Comparison of ENCODE assay signal across 24 cellular contexts in genomic region chr21:41623945-41624344, GRCh38.
DNase-seq lines count a peak whose midpoint lies in the region; ATAC-seq, FAIRE-seq and TF ChIP-seq lines count a peak whose summit lies in the region.
"Had no signal": no experiment of that assay in that cellular context is flagged by ENCODE, and none has a peak within 500 bp of the region (broad histone marks: within the 10 kb centered on the region; RNA-seq: fewer than 3 reads in every experiment).

No MANE protein-coding gene starts in this region.

- POLR2A ChIA-PET in Panc1 (lab: Charles Lee) (no interaction called here), GM12878 (lab: Charles Lee) (no interaction called here)

- CTCF ChIA-PET in Panc1 (lab: Charles Lee), result no interaction called here
- CTCF ChIA-PET in GM12878 (lab: Yijun Ruan, JAX), result interaction anchor here (0.9 to 1.9 kb wide), 2 partner anchors 11 to 22 kb away, joined by 5 to 6 read pairs; no protein-coding TSS in a partner anchor

- H3K36me3 ChIP-seq in Panc1 (ENCODE audit: control insufficient read depth, insufficient read depth, low read length) (no peaks in the 10 kb centered on the region), GM12878 (ENCODE audit: control insufficient read depth in 2 of 2, insufficient read depth in 2 of 2, low read length in 1 of 2) (no peaks in the 10 kb centered on the region), esophagus (ENCODE audit: control insufficient read depth in 2 of 2, insufficient read depth in 2 of 2, low read length in 1 of 2) (no peaks in the 10 kb centered on the region)
- H3K36me3 ChIP-seq: BE2C, BLaER1 had no signal

- ATAC-seq in Panc1 (no peak), GM12878 (no peak)

- H3K27me3 ChIP-seq in Panc1 (ENCODE audit: control insufficient read depth, insufficient read depth, low read length) (no peaks in the 10 kb centered on the region), GM12878 (replicated peaks in 1 of 2; ENCODE audit: control insufficient read depth in 2 of 2, insufficient read depth in 2 of 2, low read length in 1 of 2) (no peaks in the 10 kb centered on the region; a peak in 2 of 4 replicates), esophagus (ENCODE audit: control insufficient read depth in 1 of 2, insufficient read depth in 2 of 2, low read length in 2 of 2) (no peaks in the 10 kb centered on the region)
- H3K27me3 ChIP-seq: BE2C, BLaER1 had no signal

- H4K20me1 ChIP-seq in GM12878 (ENCODE audit: control insufficient read depth, insufficient read depth), result no peaks in the 10 kb centered on the region
- H4K20me1 ChIP-seq: BLaER1 had no signal

- H3K79me2 ChIP-seq in GM12878 (ENCODE audit: control insufficient read depth, insufficient read depth, low read length), result no peaks in the 10 kb centered on the region

- 31% methylated on average over 8 of the region's 8 CpGs for WGBS in GM12878 (ENCODE audit: insufficient coverage, insufficient replicate concordance, low lambda C conversion rate, missing lambda C conversion rate)
- 89 to 92% methylated on average over 8 of the region's 8 CpGs for WGBS in esophagus, 2 donors

- in situ Hi-C loops in Panc1 (cut with HindIII; ENCODE audit: low pct_unique_long_range_greater_than_20kb, low sequenced_read_pairs), result loop anchor here (25.0 kb wide), 1 partner anchor 138 kb away; the partner anchor contains the start of gene RIPK4
- in situ Hi-C loops in GM12878 (cut with MboI), result no loop called here

- H3K4me2 ChIP-seq in GM12878 (ENCODE audit: control insufficient read depth, insufficient read depth), result no peak overlapping the region
- H3K4me2 ChIP-seq: BLaER1 had no signal

- no peak overlapping the region for H3K9ac ChIP-seq in GM12878 (ENCODE audit: control insufficient read depth, insufficient read depth, low read length)
- H3K9ac ChIP-seq: BLaER1 had no signal

- H3K9me3 ChIP-seq in Panc1 (ENCODE audit: control insufficient read depth, insufficient read depth, low read depth, low read length), result peaks cover 10% of the 10 kb centered on the region; the same call in 1 of the 2 replicates
- H3K9me3 ChIP-seq in GM12878 (replicated peaks; ENCODE audit: control insufficient read depth, insufficient read depth, low read length), result no peaks in the 10 kb centered on the region; the same call in 2 of the 3 replicates
- no peaks in the 10 kb centered on the region for H3K9me3 ChIP-seq in esophagus (ENCODE audit: control insufficient read depth in 2 of 2, insufficient read depth in 1 of 2, low read depth in 1 of 2, low read length in 1 of 2)
- H3K9me3 ChIP-seq: BE2C had no signal

- TF ChIP-seq RAD21 in GM12878 (IDR thresholded peaks at IDR 0.05; ENCODE audit: insufficient read depth, low read depth, low read length), result no peak

- no peak for TF ChIP-seq EP300 in GM12878 (IDR thresholded peaks at IDR 0.05; ENCODE audit: borderline replicate concordance in 1 of 2, control insufficient read depth in 1 of 2, low read depth in 2 of 2, low read length in 2 of 2)

- FAIRE-seq in GM12878 (lab: Jason Lieb, UNC), result no peak
- FAIRE-seq: A204.1, G401.6, GM12892, GM18507 had no signal

- no peaks in the 10 kb centered on the region; the same call in 1 of the 2 replicates for H3K4me1 ChIP-seq in Panc1 (ENCODE audit: control insufficient read depth, insufficient read depth, low read length)
- no peaks in the 10 kb centered on the region; the same call in 1 of the 2 replicates for H3K4me1 ChIP-seq in GM12878 (ENCODE audit: control insufficient read depth, insufficient read depth, low read length)
- peaks cover 0 to 8% of the 10 kb centered on the region in 2 donors for H3K4me1 ChIP-seq in esophagus (ENCODE audit: control insufficient read depth in 2 of 2, insufficient read depth in 2 of 2, low read length in 1 of 2)
- H3K4me1 ChIP-seq: BE2C had no signal

- no peak for TF ChIP-seq POLR2A in GM12878 (IDR thresholded peaks at IDR 0.05; ENCODE audit: low read depth, low read length)

- no peak overlapping the region for H2AFZ ChIP-seq in GM12878 (ENCODE audit: control insufficient read depth, low read depth, low read length)

- H3K4me3 ChIP-seq in Panc1 (ENCODE audit: low read depth in 2 of 2, low read length in 2 of 2) (no peak overlapping the region), GM12878 (no peak overlapping the region), esophagus (ENCODE audit: low read depth in 1 of 2, low read length in 2 of 2) (no peak overlapping the region)
- H3K4me3 ChIP-seq: BLaER1 had no signal

- TF ChIP-seq CTCF in Panc1 (IDR thresholded peaks at IDR 0.05) (no peak), GM12878 (IDR thresholded peaks at IDR 0.05 in 2 of 3, conservative IDR thresholded peaks at IDR 0.05 in 1 of 3; ENCODE audit: control insufficient read depth in 2 of 3, extremely low read depth in 1 of 3, insufficient read depth in 1 of 3, low read depth in 3 of 3, low read length in 3 of 3) (no peak)

- BruUV-seq in Panc1 (replicated peaks; lab: Mats Ljungman, UMichigan) (no TSS peak), GM12878 (replicated peaks; lab: Mats Ljungman, UMichigan) (no TSS peak)

- intact Hi-C loops in Panc1 (cut with micrococcal nuclease; ENCODE audit: unreplicated experiment) (no loop called here), GM12878 (cut with micrococcal nuclease; ENCODE audit: unreplicated experiment) (no loop called here)

- peak overlapping the region; percentile 44; the same call in 1 of the 2 replicates for H3K27ac ChIP-seq in Panc1 (ENCODE audit: low read length)
- H3K27ac ChIP-seq in GM12878 (ENCODE audit: control insufficient read depth, insufficient read depth), result no peak overlapping the region
- peak overlapping the region; percentile 3 to 45 for H3K27ac ChIP-seq in esophagus (ENCODE audit: low read depth in 2 of 2, low read length in 1 of 2)
- H3K27ac ChIP-seq: BLaER1 had no signal

- DNase-seq in Panc1 (ENCODE audit: low read depth, low spot score) (no peak), GM12878 (ENCODE audit: low read depth, low spot score) (no peak), NCI-H510A (lab: John Stamatoyannopoulos, UW) (no peak), DMS53 treated with DMSO at 0.1 percent for 48 hours (lab: John Stamatoyannopoulos, UW; ENCODE audit: unreplicated experiment) (no peak)
- DNase-seq in effector CD4-positive, alpha-beta T cell, result no peak
- DNase-seq: 8988T; ACHN; BE2C; C1 segment of cervical spinal cord; CD4-positive, alpha-beta memory T cell; CD4-positive, CD25-positive, alpha-beta regulatory T cell; CD8-positive, alpha-beta memory T cell; COR-L47; DMS 273 treated with DMSO at 0.1 percent for 48 hours; DMS153; DMS53; DMS79 treated with DMSO at 0.1 percent for 48 hours; GF-D8 had no signal

- SMC1A ChIA-PET in GM12878 (lab: Charles Lee; ENCODE audit: uncharacterized antibody, unreplicated experiment), result interaction anchor here (0.5 kb wide), 1 partner anchor 98 kb away, joined by 3 read pairs; no protein-coding TSS in a partner anchor

- RAD21 ChIA-PET in GM12878 (lab: Charles Lee; ENCODE audit: unreplicated experiment), result no interaction called here

TF ChIP-seq in GM12878, 131 proteins besides CTCF, POLR2A, EP300 and RAD21:
- TF ChIP-seq, protein P1, sequence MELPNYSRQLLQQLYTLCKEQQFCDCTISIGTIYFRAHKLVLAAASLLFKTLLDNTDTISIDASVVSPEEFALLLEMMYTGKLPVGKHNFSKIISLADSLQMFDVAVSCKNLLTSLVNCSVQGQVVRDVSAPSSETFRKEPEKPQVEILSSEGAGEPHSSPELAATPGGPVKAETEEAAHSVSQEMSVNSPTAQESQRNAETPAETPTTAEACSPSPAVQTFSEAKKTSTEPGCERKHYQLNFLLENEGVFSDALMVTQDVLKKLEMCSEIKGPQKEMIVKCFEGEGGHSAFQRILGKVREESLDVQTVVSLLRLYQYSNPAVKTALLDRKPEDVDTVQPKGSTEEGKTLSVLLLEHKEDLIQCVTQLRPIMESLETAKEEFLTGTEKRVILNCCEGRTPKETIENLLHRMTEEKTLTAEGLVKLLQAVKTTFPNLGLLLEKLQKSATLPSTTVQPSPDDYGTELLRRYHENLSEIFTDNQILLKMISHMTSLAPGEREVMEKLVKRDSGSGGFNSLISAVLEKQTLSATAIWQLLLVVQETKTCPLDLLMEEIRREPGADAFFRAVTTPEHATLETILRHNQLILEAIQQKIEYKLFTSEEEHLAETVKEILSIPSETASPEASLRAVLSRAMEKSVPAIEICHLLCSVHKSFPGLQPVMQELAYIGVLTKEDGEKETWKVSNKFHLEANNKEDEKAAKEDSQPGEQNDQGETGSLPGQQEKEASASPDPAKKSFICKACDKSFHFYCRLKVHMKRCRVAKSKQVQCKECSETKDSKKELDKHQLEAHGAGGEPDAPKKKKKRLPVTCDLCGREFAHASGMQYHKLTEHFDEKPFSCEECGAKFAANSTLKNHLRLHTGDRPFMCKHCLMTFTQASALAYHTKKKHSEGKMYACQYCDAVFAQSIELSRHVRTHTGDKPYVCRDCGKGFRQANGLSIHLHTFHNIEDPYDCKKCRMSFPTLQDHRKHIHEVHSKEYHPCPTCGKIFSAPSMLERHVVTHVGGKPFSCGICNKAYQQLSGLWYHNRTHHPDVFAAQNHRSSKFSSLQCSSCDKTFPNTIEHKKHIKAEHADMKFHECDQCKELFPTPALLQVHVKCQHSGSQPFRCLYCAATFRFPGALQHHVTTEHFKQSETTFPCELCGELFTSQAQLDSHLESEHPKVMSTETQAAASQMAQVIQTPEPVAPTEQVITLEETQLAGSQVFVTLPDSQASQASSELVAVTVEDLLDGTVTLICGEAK (IDR thresholded peaks at IDR 0.05; ENCODE audit: borderline replicate concordance), result peak; percentile 23; the same call in 1 of the 2 replicates
- TF ChIP-seq, protein P2, sequence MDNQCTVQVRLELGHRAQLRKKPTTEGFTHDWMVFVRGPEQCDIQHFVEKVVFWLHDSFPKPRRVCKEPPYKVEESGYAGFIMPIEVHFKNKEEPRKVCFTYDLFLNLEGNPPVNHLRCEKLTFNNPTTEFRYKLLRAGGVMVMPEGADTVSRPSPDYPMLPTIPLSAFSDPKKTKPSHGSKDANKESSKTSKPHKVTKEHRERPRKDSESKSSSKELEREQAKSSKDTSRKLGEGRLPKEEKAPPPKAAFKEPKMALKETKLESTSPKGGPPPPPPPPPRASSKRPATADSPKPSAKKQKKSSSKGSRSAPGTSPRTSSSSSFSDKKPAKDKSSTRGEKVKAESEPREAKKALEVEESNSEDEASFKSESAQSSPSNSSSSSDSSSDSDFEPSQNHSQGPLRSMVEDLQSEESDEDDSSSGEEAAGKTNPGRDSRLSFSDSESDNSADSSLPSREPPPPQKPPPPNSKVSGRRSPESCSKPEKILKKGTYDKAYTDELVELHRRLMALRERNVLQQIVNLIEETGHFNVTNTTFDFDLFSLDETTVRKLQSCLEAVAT (IDR thresholded peaks at IDR 0.05), result no peak
